Comparison of ENCODE assay signal across 8 cellular contexts in genomic region chr12:13165578-13166120, GRCh38. TPM values are rescaled to one million over a fixed set of nuclear protein-coding genes. Genes with fewer than 3 reads are reported as not detected.
A peak's percentile ranks its signal among the peaks of the same experiment; 100 is the strongest.
DNase-seq lines count a peak whose midpoint lies in the region; ATAC-seq and TF ChIP-seq lines count a peak whose summit lies in the region.

No MANE protein-coding gene starts in this region.

- H3K27me3 ChIP-seq in PC-9 (ENCODE audit: insufficient read depth, low read depth) (no peaks in the 10 kb centered on the region), heart left ventricle (no peaks in the 10 kb centered on the region)

- H3K9me2 ChIP-seq in PC-9 (ENCODE audit: insufficient read depth) = no peaks in the 10 kb centered on the region

- CTCF ChIA-PET in PC-9 (lab: Charles Lee) = interaction anchor here (1.0 kb wide), 1 partner anchor 19 kb away, joined by 3 read pairs; no protein-coding TSS in a partner anchor

- peaks cover 41% of the 10 kb centered on the region for H3F3A ChIP-seq in PC-9 (ENCODE audit: insufficient read depth, low read depth)

- TF ChIP-seq POLR2A in heart left ventricle (IDR thresholded peaks at IDR 0.05) = no peak

- POLR2A ChIA-PET in PC-9 (lab: Charles Lee; ENCODE audit: unreplicated experiment) = interaction anchor here (0.6 to 2.0 kb wide), 7 partner anchors 8 to 1256 kb away, joined by 3 to 27 read pairs (median 4); partner anchors contain the start of gene EMP1

- H3K9me3 ChIP-seq in PC-9 (ENCODE audit: insufficient read depth, low read depth) = no peaks in the 10 kb centered on the region
- peaks cover 0 to 5% (median 0%) of the 10 kb centered on the region in 12 donors for H3K9me3 ChIP-seq in heart left ventricle

- H3K4me1 ChIP-seq in PC-9 (replicated peaks; ENCODE audit: insufficient read depth) (peaks cover 73% of the 10 kb centered on the region), heart left ventricle (peaks cover 0 to 16% (median 8%) of the 10 kb centered on the region in 12 donors)

- BruUV-seq in PC-9 (replicated peaks; lab: Mats Ljungman, UMichigan) = no TSS peak

- H4K20me1 ChIP-seq in PC-9 (ENCODE audit: insufficient read depth) = no peaks in the 10 kb centered on the region

- peak overlapping the region; percentile 97 for H3K27ac ChIP-seq in PC-9
- peak overlapping the region in 1 of 12 donors; percentile 35 for H3K27ac ChIP-seq in heart left ventricle

- ATAC-seq in HG02798 (IDR thresholded peaks at IDR 0.05; ENCODE audit: poor library complexity, unreplicated experiment) = peak; percentile 75
- peak; percentile 69 to 95 (median 92) for ATAC-seq in heart left ventricle
- no peak for ATAC-seq in GM18519 (IDR thresholded peaks at IDR 0.05; ENCODE audit: low FRiP score, unreplicated experiment)

- H3K4me3 ChIP-seq in PC-9 = no peak overlapping the region
- H3K4me3 ChIP-seq in heart left ventricle = no peak overlapping the region

- 16 to 29% (median 23%) methylated on average over 2 to 3 of the region's 3 CpGs for WGBS in heart left ventricle, 4 donors

- intact Hi-C loops in PC-9 (cut with micrococcal nuclease; ENCODE audit: unreplicated experiment) (loop anchor here (1.0 kb wide), 3 partner anchors 8 to 67 kb away; no protein-coding TSS in a partner anchor), heart left ventricle (cut with DNase I) (no loop called here)

- no peaks in the 10 kb centered on the region for H3K79me2 ChIP-seq in PC-9 (ENCODE audit: low read depth)

- H3K4me2 ChIP-seq in PC-9 = peak overlapping the region; percentile 63

- H2AFZ ChIP-seq in PC-9 = no peak overlapping the region

- H3K36me3 ChIP-seq in PC-9 (ENCODE audit: low read depth) (no peaks in the 10 kb centered on the region), heart left ventricle (no peaks in the 10 kb centered on the region)

- TF ChIP-seq CTCF in PC-9 (conservative IDR thresholded peaks at IDR 0.05) = no peak
- no peak for TF ChIP-seq CTCF in heart left ventricle (IDR thresholded peaks at IDR 0.05)

- peak; percentile 33 for DNase-seq in COLO668 (lab: John Stamatoyannopoulos, UW; ENCODE audit: unreplicated experiment)
- DNase-seq in PC-9 = peak; percentile 95 to 98
- peak; percentile 45 to 58 for DNase-seq in activated T-helper 1 cell treated with anti-CD3 and anti-CD28 coated beads, Interleukin-2, amount 50 U/mL, for 16 hours (ENCODE audit: low read depth in 1 of 2, low spot score in 1 of 2)
- peak; percentile 58 to 85 (median 78) for DNase-seq in heart left ventricle
- peak; percentile 78 to 81 for DNase-seq in stimulated activated CD4-positive, alpha-beta T cell treated with anti-CD3 and anti-CD28 coated beads, Interleukin-15, amount 100 ng/mL, for 48 hours (ENCODE audit: low read depth in 2 of 2)
- no peak for DNase-seq in NCI-H2171 (lab: John Stamatoyannopoulos, UW)

RNA-seq across cellular contexts. Expression of gene EMP1, which starts 30.9 kb away (rescaled TPM):
- total RNA-seq in PC-9 (2021) (542 and 909 TPM in 2 replicates), heart left ventricle (100 to 1,000 TPM in 6 of 9 donors, 10 to 100 TPM in 3; 67.9 to 281 (median 175) TPM)
- polyA plus RNA-seq in heart left ventricle = 10 to 100 TPM; 16.4 to 83.0 TPM
